Comparison of ENCODE assay signal across 1 cellular context in genomic region chr19:10885241-10886169, GRCh38.
TF ChIP-seq lines count a peak whose summit lies in the region.

No MANE protein-coding gene starts in this region.

TF ChIP-seq in HEK293, 187 proteins besides CTCF, POLR2A, EP300 and RAD21:
- TF ChIP-seq ZBTB10 (tag by site-specific recombination; IDR thresholded peaks at IDR 0.05): 0 out of 2 replicates have a peak, but pooled peaks have one; percentile 43
- TF ChIP-seq GLIS1 (tag by site-specific recombination; IDR thresholded peaks at IDR 0.05): peak; percentile 87
- 0 out of 2 replicates have a peak, but pooled peaks have one; percentile 20 for TF ChIP-seq ZBTB48 (tag by site-specific recombination; IDR thresholded peaks at IDR 0.05)
- no peak for TF ChIP-seq ZNF211 (tag by site-specific recombination; IDR thresholded peaks at IDR 0.05; ENCODE audit: low read depth)
- TF ChIP-seq ZNF18 (tag by site-specific recombination; IDR thresholded peaks at IDR 0.05): peak; percentile 98
- TF ChIP-seq ZIC2 (tag by site-specific recombination; IDR thresholded peaks at IDR 0.05): peak; percentile 87
- TF ChIP-seq WT1 (tag by site-specific recombination; IDR thresholded peaks at IDR 0.05): peak; percentile 43; the same call in 1 of the 2 replicates
- TF ChIP-seq ZBTB8A (tag by site-specific recombination; IDR thresholded peaks at IDR 0.05): 0 out of 2 replicates have a peak, but pooled peaks have one; percentile 20
- TF ChIP-seq ZNF362 (tag by site-specific recombination; IDR thresholded peaks at IDR 0.05): peak; percentile 93
- TF ChIP-seq AEBP2 (tag by site-specific recombination; IDR thresholded peaks at IDR 0.05; ENCODE audit: borderline replicate concordance): no peak
- no peak for TF ChIP-seq ZFP69B (tag by site-specific recombination; IDR thresholded peaks at IDR 0.05)
